In genomic region chr2:101446869-101447268, GRCh38 we compare ENCODE assay signal across 13 cellular contexts. TPM values are rescaled to one million over a fixed set of nuclear protein-coding genes. Genes with fewer than 3 reads are reported as not detected.
DNase-seq lines count a peak whose midpoint lies in the region; FAIRE-seq and TF ChIP-seq lines count a peak whose summit lies in the region.
"Had no signal": no experiment of that assay in that cellular context is flagged by ENCODE, and none has a peak within 500 bp of the region (broad histone marks: within the 10 kb centered on the region; RNA-seq: fewer than 3 reads in every experiment).

No MANE protein-coding gene starts in this region.

- H3K36me3 ChIP-seq in brain microvascular endothelial cell (replicated peaks) (no peaks in the 10 kb centered on the region), skeletal muscle satellite cell (ENCODE audit: insufficient read depth, low read length) (no peaks in the 10 kb centered on the region), tibial artery (no peaks in the 10 kb centered on the region)
- H3K36me3 ChIP-seq: thyroid gland had no signal

- intact Hi-C loops in tibial artery (cut with DNase I; ENCODE audit: low total_unique reads): no loop called here

- H3K9ac ChIP-seq in skeletal muscle satellite cell (ENCODE audit: low read depth, low read length): no peak overlapping the region

- H3K9me3 Mint-ChIP-seq in T-helper 2 cell treated with Interferon-gamma antibody and Interleukin-4, amounts not matched to agents 5 μg/mL and 100 μg/mL, for 36 hours: peaks cover 8% of the 10 kb centered on the region

- peak overlapping the region; percentile 38 for H3K4me2 ChIP-seq in skeletal muscle satellite cell (ENCODE audit: low read length)

- H3K4me3 ChIP-seq in brain microvascular endothelial cell (ENCODE audit: low read depth, low read length) (no peak overlapping the region), skeletal muscle satellite cell (ENCODE audit: low read length) (no peak overlapping the region), tibial artery (no peak overlapping the region)
- H3K4me3 ChIP-seq: thyroid gland had no signal

- H3K4me1 ChIP-seq in skeletal muscle satellite cell (ENCODE audit: control insufficient read depth, insufficient read depth, low read length): peaks cover 44% of the 10 kb centered on the region
- H3K4me1 ChIP-seq in tibial artery: no peaks in the 10 kb centered on the region
- H3K4me1 ChIP-seq: thyroid gland had no signal

- H3K27ac ChIP-seq in brain microvascular endothelial cell: peak overlapping the region; percentile 45
- no peak overlapping the region for H3K27ac ChIP-seq in tibial artery
- H3K27ac ChIP-seq: thyroid gland had no signal

- in situ Hi-C loops in brain microvascular endothelial cell (cut with HindIII; ENCODE audit: low pct_ligation_motif_present, low sequenced_read_pairs): loop anchor here (25.0 kb wide), 1 partner anchor 390 kb away; no protein-coding TSS in a partner anchor

- no peak for FAIRE-seq in GM19239 (lab: Jason Lieb, UNC)
- FAIRE-seq: colon had no signal

- no peak overlapping the region for H3K27ac Mint-ChIP-seq in T-helper 2 cell treated with Interferon-gamma antibody and Interleukin-4, amounts not matched to agents 5 μg/mL and 100 μg/mL, for 36 hours

- no peaks in the 10 kb centered on the region for H3K27me3 Mint-ChIP-seq in T-helper 2 cell treated with Interferon-gamma antibody and Interleukin-4, amounts not matched to agents 5 μg/mL and 100 μg/mL, for 36 hours (ENCODE audit: low read depth)

- H3K27me3 ChIP-seq in brain microvascular endothelial cell (replicated peaks) (no peaks in the 10 kb centered on the region), skeletal muscle satellite cell (ENCODE audit: control insufficient read depth, insufficient read depth, low read length) (no peaks in the 10 kb centered on the region), tibial artery (no peaks in the 10 kb centered on the region)
- H3K27me3 ChIP-seq: thyroid gland had no signal

- H3K4me3 Mint-ChIP-seq in T-helper 2 cell treated with Interferon-gamma antibody and Interleukin-4, amounts not matched to agents 5 μg/mL and 100 μg/mL, for 36 hours: no peak overlapping the region

- DNase-seq in T-helper 2 cell treated with Interferon-gamma antibody and Interleukin-4, amounts not matched to agents 5 μg/mL and 100 μg/mL, for 36 hours (ENCODE audit: low spot score): peak; percentile 14
- DNase-seq in T-helper 2 cell (no peak), MV-4-11 (lab: John Stamatoyannopoulos, UW) (peak; percentile 93), brain microvascular endothelial cell (peak; percentile 66), tibial artery (no peak), GM19239 (ENCODE audit: insufficient read length, low spot score) (no peak), amygdala (lab: John Stamatoyannopoulos, UW) (no peak)
- DNase-seq: 8988T; NCI-H1436; stimulated activated CD4-positive, alpha-beta T cell treated with anti-CD3 and anti-CD28 coated beads, Interleukin-2, amount 100 ng/mL, for 48 hours; thyroid gland had no signal

- peaks cover 47% of the 10 kb centered on the region for H3K36me3 Mint-ChIP-seq in T-helper 2 cell treated with Interferon-gamma antibody and Interleukin-4, amounts not matched to agents 5 μg/mL and 100 μg/mL, for 36 hours (ENCODE audit: low read depth)

- no peak for TF ChIP-seq CTCF in brain microvascular endothelial cell (IDR thresholded peaks at IDR 0.05; ENCODE audit: low read depth, low read length, missing control alignments)
- no peak for TF ChIP-seq CTCF in tibial artery (IDR thresholded peaks at IDR 0.05)

- H3K9me3 ChIP-seq in skeletal muscle satellite cell (replicated peaks; ENCODE audit: low read length) (no peaks in the 10 kb centered on the region), tibial artery (no peaks in the 10 kb centered on the region)
- H3K9me3 ChIP-seq: thyroid gland had no signal

- peaks cover 19% of the 10 kb centered on the region for H3K4me1 Mint-ChIP-seq in T-helper 2 cell treated with Interferon-gamma antibody and Interleukin-4, amounts not matched to agents 5 μg/mL and 100 μg/mL, for 36 hours (ENCODE audit: low read depth)

RNA-seq across cellular contexts. Expression of gene RFX8, which starts 28.0 kb away (rescaled TPM):
- total RNA-seq in skeletal muscle satellite cell (2012; rRNA removed): 11.7 and 13.5 TPM in 2 replicates

RNA-seq across cellular contexts. Expression of gene CREG2, which starts 59.6 kb away (rescaled TPM):
- total RNA-seq in skeletal muscle satellite cell (2012; rRNA removed): 0.44 and 1.3 TPM in 2 replicates
- total RNA-seq: thyroid gland had no signal

Comparison
In these comparisons a context has a peak if more than half of its experiments do, and no peak if none do; other contexts are left out.
1. DNase-seq: peak in T-helper 2 cell treated with Interferon-gamma antibody and Interleukin-4, amounts not matched to agents 5 μg/mL and 100 μg/mL, for 36 hours (single experiment), MV-4-11 (single experiment) and brain microvascular endothelial cell (single experiment); none in T-helper 2 cell (0 of 5), tibial artery (0 of 2), GM19239 (single experiment) and amygdala (0 of 56).